In the genomic region with DNA sequence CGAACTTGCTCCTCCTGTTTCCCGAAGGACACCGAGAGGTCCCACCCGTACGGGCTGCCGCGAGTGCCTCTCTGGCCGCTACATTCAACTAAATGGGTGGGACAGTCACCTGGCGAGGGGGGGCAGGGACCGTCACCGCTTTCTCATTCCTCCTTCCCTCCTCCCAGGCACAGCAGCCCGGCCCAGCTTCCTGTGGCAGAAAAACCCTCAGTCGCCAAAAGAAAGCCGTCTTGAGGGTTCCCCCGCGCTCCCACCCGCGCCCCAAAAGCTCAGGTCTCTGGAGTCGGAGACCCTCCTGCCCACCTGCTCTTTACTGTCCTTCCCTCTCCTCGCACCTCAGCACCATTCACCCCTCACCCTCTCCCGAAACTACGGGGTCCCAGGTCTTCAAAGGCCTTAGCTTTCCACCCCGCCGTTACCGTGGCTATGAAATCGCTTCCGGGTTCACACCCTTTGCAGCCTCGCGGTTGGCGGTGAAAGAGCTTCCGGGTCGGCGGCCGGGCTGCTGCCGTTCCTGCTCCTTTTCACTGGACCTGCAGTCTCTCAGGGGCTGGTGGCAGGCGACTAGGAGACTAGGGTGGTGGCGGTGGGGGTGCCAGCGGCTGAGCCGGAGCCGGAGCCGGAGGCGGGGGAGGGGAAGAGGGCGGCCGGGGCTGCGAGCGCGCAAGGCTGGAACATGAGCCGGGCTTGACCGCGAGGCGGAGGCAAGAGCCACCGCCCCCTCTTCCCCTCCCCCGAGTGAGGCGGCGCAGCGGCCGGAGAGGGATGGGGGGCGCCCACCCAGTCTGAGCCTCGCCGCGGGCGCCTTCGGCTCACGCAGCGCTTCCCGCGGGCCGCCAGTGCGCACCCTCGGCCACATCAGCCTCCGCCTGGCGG, we compare ENCODE assay signal across 8 cellular contexts. TPM values are rescaled to one million over a fixed set of nuclear protein-coding genes. Genes with fewer than 3 reads are reported as not detected.
DNase-seq lines count a peak whose midpoint lies in the region; ATAC-seq and TF ChIP-seq lines count a peak whose summit lies in the region.

A gene with protein sequence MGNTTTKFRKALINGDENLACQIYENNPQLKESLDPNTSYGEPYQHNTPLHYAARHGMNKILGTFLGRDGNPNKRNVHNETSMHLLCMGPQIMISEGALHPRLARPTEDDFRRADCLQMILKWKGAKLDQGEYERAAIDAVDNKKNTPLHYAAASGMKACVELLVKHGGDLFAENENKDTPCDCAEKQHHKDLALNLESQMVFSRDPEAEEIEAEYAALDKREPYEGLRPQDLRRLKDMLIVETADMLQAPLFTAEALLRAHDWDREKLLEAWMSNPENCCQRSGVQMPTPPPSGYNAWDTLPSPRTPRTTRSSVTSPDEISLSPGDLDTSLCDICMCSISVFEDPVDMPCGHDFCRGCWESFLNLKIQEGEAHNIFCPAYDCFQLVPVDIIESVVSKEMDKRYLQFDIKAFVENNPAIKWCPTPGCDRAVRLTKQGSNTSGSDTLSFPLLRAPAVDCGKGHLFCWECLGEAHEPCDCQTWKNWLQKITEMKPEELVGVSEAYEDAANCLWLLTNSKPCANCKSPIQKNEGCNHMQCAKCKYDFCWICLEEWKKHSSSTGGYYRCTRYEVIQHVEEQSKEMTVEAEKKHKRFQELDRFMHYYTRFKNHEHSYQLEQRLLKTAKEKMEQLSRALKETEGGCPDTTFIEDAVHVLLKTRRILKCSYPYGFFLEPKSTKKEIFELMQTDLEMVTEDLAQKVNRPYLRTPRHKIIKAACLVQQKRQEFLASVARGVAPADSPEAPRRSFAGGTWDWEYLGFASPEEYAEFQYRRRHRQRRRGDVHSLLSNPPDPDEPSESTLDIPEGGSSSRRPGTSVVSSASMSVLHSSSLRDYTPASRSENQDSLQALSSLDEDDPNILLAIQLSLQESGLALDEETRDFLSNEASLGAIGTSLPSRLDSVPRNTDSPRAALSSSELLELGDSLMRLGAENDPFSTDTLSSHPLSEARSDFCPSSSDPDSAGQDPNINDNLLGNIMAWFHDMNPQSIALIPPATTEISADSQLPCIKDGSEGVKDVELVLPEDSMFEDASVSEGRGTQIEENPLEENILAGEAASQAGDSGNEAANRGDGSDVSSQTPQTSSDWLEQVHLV (plus strand): TSS at position 488 of the 876 bp plus-strand sequence. CDS start 49,005 bp downstream, outside the sequence.
A gene (minus strand): TSS at position 428 of the 876 bp plus-strand sequence. CDS start 3,779 bp downstream, outside the sequence.

- H3K4me1 ChIP-seq in left ventricle myocardium inferior (peaks cover 59% of the 10 kb centered on the region), psoas muscle (peaks cover 32% of the 10 kb centered on the region), uterus (peaks cover 0 to 4% of the 10 kb centered on the region in 2 donors)

- TF ChIP-seq CTCF in GM13976 (IDR thresholded peaks at IDR 0.05; ENCODE audit: borderline replicate concordance, control extremely low read depth, extremely low read depth, insufficient read depth, missing control alignments) (no peak), left ventricle myocardium inferior (IDR thresholded peaks at IDR 0.05; ENCODE audit: borderline replicate concordance) (peak; percentile 51), psoas muscle (IDR thresholded peaks at IDR 0.05) (no peak), uterus (IDR thresholded peaks at IDR 0.05) (peak in 3 of 4 experiments; percentile 3 to 29 (median 22))

- peaks cover 7% of the 10 kb centered on the region for H3K36me3 ChIP-seq in left ventricle myocardium inferior
- peaks cover 0 to 14% of the 10 kb centered on the region in 2 donors for H3K36me3 ChIP-seq in psoas muscle (ENCODE audit: insufficient read depth in 1 of 2, low read depth in 1 of 2)
- no peaks in the 10 kb centered on the region for H3K36me3 ChIP-seq in uterus

- peak within 1 kb of the TSS; percentile 95 for H3K4me3 ChIP-seq in left ventricle myocardium inferior
- peak within 1 kb of the TSS; percentile 87 for H3K4me3 ChIP-seq in psoas muscle
- peak within 1 kb of the TSS; percentile 92 to 99 for H3K4me3 ChIP-seq in uterus

- intact Hi-C loops in T-helper 1 cell treated with Interleukin-12 subunit alpha and Interleukin-12 subunit beta and Interleukin-4 antibody, amounts not matched to agents 30 ng/mL and 1 ng/mL, for 36 hours (cut with micrococcal nuclease), result loop anchor here (1.0 to 10.0 kb wide), 18 partner anchors 49 to 1898 kb away; a partner anchor contains a TSS
- intact Hi-C loops in left ventricle myocardium inferior (cut with micrococcal nuclease) (no loop called here), psoas muscle (cut with DNase I) (loop anchor here (5.0 kb wide), 1 partner anchor 202 kb away; a partner anchor contains a TSS), uterus (cut with DNase I; ENCODE audit: low total_unique reads) (no loop called here)

- peak; percentile 89 for DNase-seq in GM13976 (ENCODE audit: low spot score)
- DNase-seq in NCI-H146 treated with DMSO at 0.1 percent for 48 hours (lab: John Stamatoyannopoulos, UW; ENCODE audit: unreplicated experiment), result peak; percentile 81
- DNase-seq in amniotic stem cell (lab: John Stamatoyannopoulos, UW), result peak; percentile 54
- peak; percentile 87 for DNase-seq in left ventricle myocardium inferior
- DNase-seq in psoas muscle, result peak; percentile 87 to 92
- DNase-seq in uterus, result peak; percentile 84 to 85

- in situ Hi-C loops in GM13976 (cut with MboI; ENCODE audit: low sequenced_read_pairs, unreplicated experiment), result no loop called here

- ATAC-seq in HG02870 (IDR thresholded peaks at IDR 0.05; ENCODE audit: unreplicated experiment), result peak; percentile 77
- ATAC-seq in psoas muscle, result peak; percentile 94 to 97 (median 96)

- H3K27me3 ChIP-seq in left ventricle myocardium inferior (ENCODE audit: low read depth) (no peaks in the 10 kb centered on the region), psoas muscle (ENCODE audit: insufficient read depth in 3 of 3, low read length in 2 of 3) (no peaks in the 10 kb centered on the region), uterus (no peaks in the 10 kb centered on the region)

- TF ChIP-seq POLR2A in uterus (IDR thresholded peaks at IDR 0.05), result peak in 1 of 2 donors; percentile 46

- no peaks in the 10 kb centered on the region for H3K9me3 ChIP-seq in left ventricle myocardium inferior (replicated peaks)
- H3K9me3 ChIP-seq in psoas muscle, result no peaks in the 10 kb centered on the region
- H3K9me3 ChIP-seq in uterus, result no peaks in the 10 kb centered on the region

- 0 to 1% (median 1%) methylated on average over 54 to 72 of the region's 72 CpGs for WGBS in psoas muscle, 3 donors

- H3K27ac ChIP-seq in left ventricle myocardium inferior (replicated peaks) (peak within 1 kb of the TSS; percentile 95), psoas muscle (peak within 1 kb of the TSS; percentile 90), uterus (peak within 1 kb of the TSS; percentile 90 to 94)

RNA-seq across cellular contexts. Expression of the first gene that starts in this region (rescaled TPM):
- total RNA-seq in T-helper 1 cell treated with Interleukin-12 subunit alpha and Interleukin-12 subunit beta and Interleukin-4 antibody, amounts not matched to agents 30 ng/mL and 1 ng/mL, for 36 hours, result 65.7 and 75.1 TPM in 2 replicates
- total RNA-seq in left ventricle myocardium inferior (49.9 TPM), psoas muscle (10 to 100 TPM; 23.3 to 31.9 (median 26.7) TPM), uterus (10 to 100 TPM; 27.4 to 100.0 (median 54.6) TPM)
- 10 to 100 TPM in 1 of 3 donors, 1 to 10 TPM in 2; 4.9 to 14.6 (median 7.3) TPM for polyA plus RNA-seq in psoas muscle

RNA-seq across cellular contexts. Expression of the second gene that starts in this region (rescaled TPM):
- 37.5 and 52.7 TPM in 2 replicates for total RNA-seq in T-helper 1 cell treated with Interleukin-12 subunit alpha and Interleukin-12 subunit beta and Interleukin-4 antibody, amounts not matched to agents 30 ng/mL and 1 ng/mL, for 36 hours
- total RNA-seq in left ventricle myocardium inferior, result 30.7 TPM
- total RNA-seq in psoas muscle, result 10 to 100 TPM; 23.5 to 30.5 (median 26.7) TPM
- polyA plus RNA-seq in psoas muscle, result 10 to 100 TPM; 12.4 to 31.7 (median 14.0) TPM
- 100 to 1,000 TPM in 2 of 4 donors, 10 to 100 TPM in 2; 63.3 to 161 (median 101) TPM for total RNA-seq in uterus

Comparison
In these comparisons a context has a peak if more than half of its experiments do, and no peak if none do; other contexts are left out.
1. Peak in every context shown above with its lines: DNase-seq, ATAC-seq, H3K4me3 ChIP-seq and H3K27ac ChIP-seq.
2. CTCF ChIP-seq: peak in left ventricle myocardium inferior (single experiment) and uterus (3 of 4); none in GM13976 (single experiment) and psoas muscle (single experiment).
3. intact Hi-C loops: an anchor here in T-helper 1 cell treated with Interleukin-12 subunit alpha and Interleukin-12 subunit beta and Interleukin-4 antibody, amounts not matched to agents 30 ng/mL and 1 ng/mL, for 36 hours (1.0 to 10.0 kb wide) and psoas muscle (5.0 kb wide); none called in left ventricle myocardium inferior and uterus.